ENCODE assay signal across 31 cellular contexts in the genomic region with DNA sequence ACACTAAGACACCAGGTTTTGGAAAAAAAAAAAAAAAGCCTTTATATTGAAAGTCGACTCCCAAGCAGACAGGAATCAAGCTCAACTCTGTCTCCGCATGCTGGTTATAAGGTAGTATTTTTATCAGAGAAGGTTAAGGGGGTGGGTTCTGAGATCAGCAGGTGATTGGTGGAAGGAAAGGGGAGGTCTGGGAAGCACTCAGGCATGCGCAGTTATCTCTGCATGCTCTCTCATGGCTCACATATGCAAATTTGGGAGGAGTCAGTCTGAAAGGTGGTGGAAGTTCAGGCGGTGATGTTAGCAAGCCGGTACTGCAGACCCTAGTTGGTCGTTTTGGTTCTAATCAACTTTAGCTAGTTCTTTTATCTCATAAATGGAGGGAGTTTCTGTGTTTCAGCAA.
DNase-seq lines count a peak whose midpoint lies in the region; ATAC-seq, FAIRE-seq and TF ChIP-seq lines count a peak whose summit lies in the region.
"Had no signal": no experiment of that assay in that cellular context is flagged by ENCODE, and none has a peak within 500 bp of the region (broad histone marks: within the 10 kb centered on the region; RNA-seq: fewer than 3 reads in every experiment).

No MANE protein-coding gene starts in this region.

- H3K27me3 Mint-ChIP-seq in GM23338 (ENCODE audit: insufficient read depth, low read depth, poor library complexity) = peaks cover 3% of the 10 kb centered on the region
- no peaks in the 10 kb centered on the region; the same call in none of the 2 replicates for H3K27me3 Mint-ChIP-seq in WTC11 (ENCODE audit: low read depth)
- H3K27me3 Mint-ChIP-seq in natural killer cell treated with Interleukin-12 subunit alpha and Interleukin-12 subunit beta and Interleukin-15 and Interleukin-18, amount 100 ng/mL, for 72 hours = peaks cover 3 to 18% of the 10 kb centered on the region in 2 donors

- H3K4me1 ChIP-seq in GM23338 (ENCODE audit: insufficient read depth) = no peaks in the 10 kb centered on the region
- H3K4me1 ChIP-seq in kidney (ENCODE audit: control insufficient read depth in 1 of 2, insufficient read depth in 1 of 2, low read depth in 1 of 2, low read length in 2 of 2) = no peaks in the 10 kb centered on the region
- H3K4me1 ChIP-seq: breast epithelium, esophagus squamous epithelium, left lung, parathyroid adenoma, suprapubic skin, upper lobe of right lung had no signal

- CTCF ChIA-PET in WTC11 (lab: Charles Lee) = interaction anchor here (0.5 to 1.2 kb wide), 3 partner anchors 18 to 756 kb away, joined by 3 read pairs; no protein-coding TSS in a partner anchor

- no peak for FAIRE-seq in kidney (lab: Jason Lieb, UNC)
- FAIRE-seq: GM12892, small intestine had no signal

- TF ChIP-seq CTCF in GM23338 (conservative IDR thresholded peaks at IDR 0.05; ENCODE audit: low read depth in 2 of 2) (no peak), NB4 (IDR thresholded peaks at IDR 0.05; ENCODE audit: low read depth, low read length) (no peak), WTC11 (IDR thresholded peaks at IDR 0.05) (no peak), kidney (IDR thresholded peaks at IDR 0.05; ENCODE audit: borderline replicate concordance, extremely low read depth, insufficient read depth) (no peak)

- H3K4me2 ChIP-seq in GM23338 = no peak overlapping the region

- TF ChIP-seq POLR2A in NB4 (IDR thresholded peaks at IDR 0.05; ENCODE audit: extremely low read depth, insufficient read length) = no peak

- H2AFZ ChIP-seq in GM23338 = no peak overlapping the region
- H2AFZ ChIP-seq: parathyroid adenoma had no signal

- intact Hi-C loops in kidney (cut with DNase I) = no loop called here

- no peaks in the 10 kb centered on the region for H3K9me2 ChIP-seq in GM23338 (ENCODE audit: insufficient read depth)

- no peaks in the 10 kb centered on the region for H3F3A ChIP-seq in GM23338 (replicated peaks; ENCODE audit: low read depth)

- H3K4me1 Mint-ChIP-seq in GM23338 = peaks cover 8% of the 10 kb centered on the region
- peaks cover 21% of the 10 kb centered on the region for H3K4me1 Mint-ChIP-seq in WTC11
- no peaks in the 10 kb centered on the region for H3K4me1 Mint-ChIP-seq in natural killer cell treated with Interleukin-12 subunit alpha and Interleukin-12 subunit beta and Interleukin-15 and Interleukin-18, amount 100 ng/mL, for 72 hours (ENCODE audit: low read depth in 2 of 2)
- H3K4me1 Mint-ChIP-seq: activated CD4-positive, alpha-beta T cell treated with anti-CD3 and anti-CD28 coated beads for 36 hours had no signal

- H3K36me3 ChIP-seq in GM23338 (ENCODE audit: insufficient read depth) (no peaks in the 10 kb centered on the region), kidney (ENCODE audit: control insufficient read depth in 1 of 2, insufficient read depth in 2 of 2, low read length in 2 of 2) (no peaks in the 10 kb centered on the region)
- H3K36me3 ChIP-seq: BLaER1 treated with 17β-estradiol and CSF1 and Interleukin-3, amounts not matched to agents 10 nM and 100 nM; breast epithelium; esophagus squamous epithelium; left lung; suprapubic skin; upper lobe of right lung had no signal

- H3K9ac ChIP-seq in kidney (ENCODE audit: low read length in 2 of 2) = no peak overlapping the region
- H3K9ac ChIP-seq: BLaER1 treated with 17β-estradiol and CSF1 and Interleukin-3, amounts not matched to agents 10 nM and 100 nM; parathyroid adenoma had no signal

- no peaks in the 10 kb centered on the region for H3K79me2 ChIP-seq in GM23338 (replicated peaks; ENCODE audit: insufficient read depth)
- H3K79me2 ChIP-seq: parathyroid adenoma had no signal

- H3K4me3 Mint-ChIP-seq in GM23338 (no peak overlapping the region; the same call in 2 of the 3 replicates), WTC11 (no peak overlapping the region)
- no peak overlapping the region for H3K4me3 Mint-ChIP-seq in natural killer cell treated with Interleukin-12 subunit alpha and Interleukin-12 subunit beta and Interleukin-15 and Interleukin-18, amount 100 ng/mL, for 72 hours
- H3K4me3 Mint-ChIP-seq: activated CD4-positive, alpha-beta T cell treated with anti-CD3 and anti-CD28 coated beads for 36 hours; activated naive CD8-positive, alpha-beta T cell; T-helper 2 cell treated with Interferon-gamma antibody and Interleukin-4, amounts not matched to agents 5 μg/mL and 100 μg/mL, for 36 hours had no signal

- H3K4me3 ChIP-seq in GM23338 (no peak overlapping the region), NB4 (ENCODE audit: low read depth, low read length) (no peak overlapping the region), kidney (ENCODE audit: low read length in 2 of 2) (no peak overlapping the region)
- H3K4me3 ChIP-seq: BLaER1 treated with 17β-estradiol and CSF1 and Interleukin-3, amounts not matched to agents 10 nM and 100 nM; breast epithelium; dorsolateral prefrontal cortex; esophagus squamous epithelium; left lung; suprapubic skin; upper lobe of right lung had no signal

- POLR2A ChIA-PET in WTC11 (lab: Charles Lee) = no interaction called here

- no peaks in the 10 kb centered on the region for H4K20me1 ChIP-seq in GM23338 (replicated peaks; ENCODE audit: insufficient read depth)
- H4K20me1 ChIP-seq: BLaER1 treated with 17β-estradiol and CSF1 and Interleukin-3, amounts not matched to agents 10 nM and 100 nM had no signal

- H3K9me3 Mint-ChIP-seq in GM23338 (peaks cover 89% of the 10 kb centered on the region), WTC11 (peaks cover 5% of the 10 kb centered on the region)
- no peaks in the 10 kb centered on the region for H3K9me3 Mint-ChIP-seq in natural killer cell treated with Interleukin-12 subunit alpha and Interleukin-12 subunit beta and Interleukin-15 and Interleukin-18, amount 100 ng/mL, for 72 hours
- H3K9me3 Mint-ChIP-seq: T-helper 2 cell treated with Interferon-gamma antibody and Interleukin-4, amounts not matched to agents 5 μg/mL and 100 μg/mL, for 36 hours had no signal

- DNase-seq in GM23338 (ENCODE audit: low spot score) = peak; percentile 41
- peak; percentile 7 for DNase-seq in NB4 (ENCODE audit: low read depth)
- DNase-seq in WTC11 (ENCODE audit: low spot score) = peak; percentile 17
- DNase-seq in left kidney (ENCODE audit: low read depth, low spot score) = peak; percentile 31
- DNase-seq in natural killer cell treated with Interleukin-12 subunit alpha and Interleukin-12 subunit beta and Interleukin-15 and Interleukin-18, amount 100 ng/mL, for 72 hours (ENCODE audit: low spot score) = no peak
- no peak for DNase-seq in NCI-H2171 (lab: John Stamatoyannopoulos, UW)
- DNase-seq in kidney = no peak
- DNase-seq: activated CD4-positive, alpha-beta T cell treated with anti-CD3 and anti-CD28 coated beads for 36 hours; activated CD8-positive, alpha-beta memory T cell treated with anti-CD3 and anti-CD28 coated beads for 24 hours; activated effector memory CD4-positive, alpha-beta T cell treated with Interleukin-2 at 50 U/mL for 16 hours; anterior cingulate cortex; DMS153; dorsolateral prefrontal cortex; esophagus squamous epithelium; foreskin melanocyte; KG1; left lung; mesenchymal stem cell; NCI-H1694; NCI-H446; small intestine; stimulated activated naive CD4-positive, alpha-beta T cell; upper lobe of right lung had no signal

- H3K27ac ChIP-seq in GM23338 (ENCODE audit: low read depth) = no peak overlapping the region
- no peak overlapping the region for H3K27ac ChIP-seq in kidney (ENCODE audit: low read depth in 2 of 2, low read length in 2 of 2)
- H3K27ac ChIP-seq: BLaER1 treated with 17β-estradiol and CSF1 and Interleukin-3, amounts not matched to agents 10 nM and 100 nM; breast epithelium; dorsolateral prefrontal cortex; esophagus squamous epithelium; left lung; parathyroid adenoma; suprapubic skin; upper lobe of right lung had no signal

- H3K27me3 ChIP-seq in GM23338 (ENCODE audit: insufficient read depth) = no peaks in the 10 kb centered on the region
- H3K27me3 ChIP-seq: BLaER1 treated with 17β-estradiol and CSF1 and Interleukin-3, amounts not matched to agents 10 nM and 100 nM; breast epithelium; dorsolateral prefrontal cortex; esophagus squamous epithelium; left lung; suprapubic skin; upper lobe of right lung had no signal

- no peak overlapping the region for H3K27ac Mint-ChIP-seq in GM23338
- no peak overlapping the region for H3K27ac Mint-ChIP-seq in WTC11
- no peak overlapping the region for H3K27ac Mint-ChIP-seq in natural killer cell treated with Interleukin-12 subunit alpha and Interleukin-12 subunit beta and Interleukin-15 and Interleukin-18, amount 100 ng/mL, for 72 hours
- H3K27ac Mint-ChIP-seq: activated CD4-positive, alpha-beta T cell treated with anti-CD3 and anti-CD28 coated beads for 36 hours; activated naive CD8-positive, alpha-beta T cell; T-helper 2 cell treated with Interferon-gamma antibody and Interleukin-4, amounts not matched to agents 5 μg/mL and 100 μg/mL, for 36 hours had no signal

- H3K36me3 Mint-ChIP-seq in GM23338 (ENCODE audit: low read depth) = peaks cover 9% of the 10 kb centered on the region; the same call in 2 of the 3 replicates
- no peaks in the 10 kb centered on the region for H3K36me3 Mint-ChIP-seq in WTC11
- no peaks in the 10 kb centered on the region for H3K36me3 Mint-ChIP-seq in natural killer cell treated with Interleukin-12 subunit alpha and Interleukin-12 subunit beta and Interleukin-15 and Interleukin-18, amount 100 ng/mL, for 72 hours
- H3K36me3 Mint-ChIP-seq: activated naive CD8-positive, alpha-beta T cell had no signal

- ATAC-seq in GM23338 (peak; percentile 59; the same call in 2 of the 3 replicates), WTC11 (peak; percentile 87), HG03460 (IDR thresholded peaks at IDR 0.05; ENCODE audit: unreplicated experiment) (no peak)
- ATAC-seq in natural killer cell treated with Interleukin-12 subunit alpha and Interleukin-12 subunit beta and Interleukin-15 and Interleukin-18, amount 100 ng/mL, for 72 hours = no peak
- ATAC-seq: activated CD4-positive, alpha-beta T cell treated with anti-CD3 and anti-CD28 coated beads for 36 hours; left lung; upper lobe of right lung had no signal

- no peaks in the 10 kb centered on the region for H3K9me3 ChIP-seq in kidney (ENCODE audit: control insufficient read depth in 1 of 2, low read length in 2 of 2)
- H3K9me3 ChIP-seq: breast epithelium, esophagus squamous epithelium, left lung, suprapubic skin, upper lobe of right lung had no signal

Comparison
In these comparisons a context has a peak if more than half of its experiments do, and no peak if none do; other contexts are left out.
1. ATAC-seq: peak in GM23338 (single experiment) and WTC11 (single experiment); none in natural killer cell treated with Interleukin-12 subunit alpha and Interleukin-12 subunit beta and Interleukin-15 and Interleukin-18, amount 100 ng/mL, for 72 hours (0 of 2) and HG03460 (single experiment).
2. DNase-seq: peak in GM23338 (single experiment), NB4 (single experiment), WTC11 (single experiment) and left kidney (single experiment); none in natural killer cell treated with Interleukin-12 subunit alpha and Interleukin-12 subunit beta and Interleukin-15 and Interleukin-18, amount 100 ng/mL, for 72 hours (single experiment), NCI-H2171 (single experiment) and kidney (single experiment).